In genomic region chr15:60328852-60329443, GRCh38 we compare ENCODE assay signal across 8 cellular contexts.
A peak's percentile ranks its signal among the peaks of the same experiment; 100 is the strongest.
DNase-seq lines count a peak whose midpoint lies in the region; ATAC-seq and TF ChIP-seq lines count a peak whose summit lies in the region.

No MANE protein-coding gene starts in this region.

- H3K79me2 ChIP-seq in PC-3 (ENCODE audit: low read length) = no peaks in the 10 kb centered on the region

- BruUV-seq in PC-3 (replicated peaks; lab: Mats Ljungman, UMichigan) = no TSS peak

- peak; percentile 43 for DNase-seq in activated naive CD4-positive, alpha-beta T cell treated with anti-CD3 and anti-CD28 coated beads for 36 hours
- no peak for DNase-seq in activated naive CD4-positive, alpha-beta T cell treated with anti-CD3 and anti-CD28 coated beads, Interleukin-2, amount 50 U/mL, for 16 hours
- DNase-seq in PC-3 (peak; percentile 53), dorsolateral prefrontal cortex (no peak), osteocyte (ENCODE audit: extremely low spot score, unreplicated experiment) (no peak), DMS79 (lab: John Stamatoyannopoulos, UW) (no peak), medulla oblongata (ENCODE audit: extremely low spot score) (no peak), COR-L47 (lab: John Stamatoyannopoulos, UW) (no peak)

- intact Hi-C loops in activated naive CD4-positive, alpha-beta T cell treated with anti-CD3 and anti-CD28 coated beads for 36 hours (cut with micrococcal nuclease) = loop anchor here (5.0 kb wide), 2 partner anchors 202 to 587 kb away; no protein-coding TSS in a partner anchor
- intact Hi-C loops in PC-3 (cut with micrococcal nuclease) (loop anchor here (1.0 to 10.0 kb wide), 3 partner anchors 191 to 324 kb away; partner anchors contain the start of gene FOXB1), dorsolateral prefrontal cortex (cut with DNase I) (loop anchor here (10.0 kb wide), 1 partner anchor 604 kb away; no protein-coding TSS in a partner anchor)

- no peaks in the 10 kb centered on the region for H3F3A ChIP-seq in PC-3 (ENCODE audit: low read length, unreplicated experiment)

- H3K27me3 ChIP-seq in PC-3 (ENCODE audit: low read length) = peaks cover 27% of the 10 kb centered on the region
- peaks cover 0 to 67% (median 39%) of the 10 kb centered on the region in 45 donors for H3K27me3 ChIP-seq in dorsolateral prefrontal cortex

- H4K20me1 ChIP-seq in PC-3 (ENCODE audit: low read length) = no peaks in the 10 kb centered on the region; the same call in 1 of the 2 replicates

- CTCF ChIA-PET in activated naive CD4-positive, alpha-beta T cell treated with anti-CD3 and anti-CD28 coated beads for 36 hours (lab: Charles Lee) = interaction anchor here (0.7 to 5.7 kb wide), 11 partner anchors 8 to 967 kb away, joined by 3 to 44 read pairs (median 3); no protein-coding TSS in a partner anchor
- CTCF ChIA-PET in PC-3 (lab: Charles Lee) = interaction anchor here (0.7 kb wide), 2 partner anchors 16 to 44 kb away, joined by 3 read pairs; no protein-coding TSS in a partner anchor

- no peak overlapping the region for H3K4me3 ChIP-seq in PC-3 (ENCODE audit: low read length)
- H3K4me3 ChIP-seq in dorsolateral prefrontal cortex = no peak overlapping the region

- 0 out of 2 replicates have a peak overlapping the region, but pooled peaks have one; percentile 38 for H3K4me2 ChIP-seq in PC-3 (ENCODE audit: low read length)

- peak; percentile 54; the same call in 1 of the 2 replicates for ATAC-seq in PC-3

- H3K4me1 ChIP-seq in PC-3 (ENCODE audit: insufficient read depth, low read length) = no peaks in the 10 kb centered on the region; the same call in 1 of the 2 replicates

- H3K9me3 Mint-ChIP-seq in activated naive CD4-positive, alpha-beta T cell treated with anti-CD3 and anti-CD28 coated beads for 36 hours = no peaks in the 10 kb centered on the region
- H3K9me3 Mint-ChIP-seq in osteocyte (ENCODE audit: unreplicated experiment) = no peaks in the 10 kb centered on the region

- no peak overlapping the region for H2AFZ ChIP-seq in PC-3 (ENCODE audit: low read length)

- POLR2A ChIA-PET in PC-3 (lab: Charles Lee; ENCODE audit: unreplicated experiment) = interaction anchor here (0.7 kb wide), 1 partner anchor 222 kb away, joined by 3 read pairs; no protein-coding TSS in a partner anchor

- H3K4me3 Mint-ChIP-seq in activated naive CD4-positive, alpha-beta T cell treated with anti-CD3 and anti-CD28 coated beads for 36 hours = no peak overlapping the region
- H3K4me3 Mint-ChIP-seq in osteocyte (ENCODE audit: unreplicated experiment) = no peak overlapping the region

- H3K27ac ChIP-seq in PC-3 (ENCODE audit: low read length) = no peak overlapping the region
- no peak overlapping the region for H3K27ac ChIP-seq in dorsolateral prefrontal cortex

- no peaks in the 10 kb centered on the region for H3K36me3 Mint-ChIP-seq in activated naive CD4-positive, alpha-beta T cell treated with anti-CD3 and anti-CD28 coated beads for 36 hours (ENCODE audit: low read depth)
- H3K36me3 Mint-ChIP-seq in osteocyte (ENCODE audit: unreplicated experiment) = peaks cover 5% of the 10 kb centered on the region

- TF ChIP-seq CTCF in PC-3 (conservative IDR thresholded peaks at IDR 0.05; ENCODE audit: low read depth, low read length) (peak; percentile 79), dorsolateral prefrontal cortex (IDR thresholded peaks at IDR 0.05 in 54 of 56, conservative IDR thresholded peaks at IDR 0.05 in 2 of 56; ENCODE audit: low read depth in 1 of 56, partially characterized antibody in 56 of 56) (peak; percentile 36 to 73 (median 62)), osteocyte (IDR thresholded peaks at IDR 0.05) (peak; percentile 89)

- no peak overlapping the region for H3K27ac Mint-ChIP-seq in activated naive CD4-positive, alpha-beta T cell treated with anti-CD3 and anti-CD28 coated beads for 36 hours
- no peak overlapping the region for H3K27ac Mint-ChIP-seq in osteocyte (ENCODE audit: unreplicated experiment)

- H3K9ac ChIP-seq in PC-3 (ENCODE audit: low read length) = no peak overlapping the region

- H3K9me3 ChIP-seq in PC-3 (ENCODE audit: low read length) = no peaks in the 10 kb centered on the region

- no peaks in the 10 kb centered on the region for H3K36me3 ChIP-seq in PC-3 (ENCODE audit: low read depth, low read length)

- peaks cover 2% of the 10 kb centered on the region for H3K4me1 Mint-ChIP-seq in activated naive CD4-positive, alpha-beta T cell treated with anti-CD3 and anti-CD28 coated beads for 36 hours (ENCODE audit: low read depth)
- H3K4me1 Mint-ChIP-seq in osteocyte (ENCODE audit: unreplicated experiment) = peaks cover 22% of the 10 kb centered on the region

- H3K27me3 Mint-ChIP-seq in activated naive CD4-positive, alpha-beta T cell treated with anti-CD3 and anti-CD28 coated beads for 36 hours (ENCODE audit: low read depth) = peaks cover 23% of the 10 kb centered on the region
- H3K27me3 Mint-ChIP-seq in osteocyte (ENCODE audit: unreplicated experiment) = peaks cover 48% of the 10 kb centered on the region

- no peaks in the 10 kb centered on the region for H3K9me2 ChIP-seq in PC-3 (replicated peaks; ENCODE audit: low read length)

Comparison
In these comparisons a context has a peak if more than half of its experiments do, and no peak if none do; other contexts are left out.
1. DNase-seq: peak in activated naive CD4-positive, alpha-beta T cell treated with anti-CD3 and anti-CD28 coated beads for 36 hours (single experiment) and PC-3 (single experiment); none in activated naive CD4-positive, alpha-beta T cell treated with anti-CD3 and anti-CD28 coated beads, Interleukin-2, amount 50 U/mL, for 16 hours (single experiment), dorsolateral prefrontal cortex (0 of 10), osteocyte (single experiment), DMS79 (single experiment), medulla oblongata (single experiment) and COR-L47 (single experiment).
2. Peak in every context shown above with its lines, with median percentiles within 50 percentile points of each other: CTCF ChIP-seq.